In genomic region chr1:46199233-46199749, GRCh38 we compare ENCODE assay signal across 10 cellular contexts. TPM values are rescaled to one million over a fixed set of nuclear protein-coding genes. Genes with fewer than 3 reads are reported as not detected.
DNase-seq lines count a peak whose midpoint lies in the region; TF ChIP-seq lines count a peak whose summit lies in the region.
"Had no signal": no experiment of that assay in that cellular context is flagged by ENCODE, and none has a peak within 500 bp of the region (broad histone marks: within the 10 kb centered on the region; RNA-seq: fewer than 3 reads in every experiment).

No MANE protein-coding gene starts in this region.

- DNase-seq in MV-4-11 (lab: John Stamatoyannopoulos, UW) (peak; percentile 23), choroid plexus epithelial cell (ENCODE audit: low read depth) (no peak), neural crest cell (ENCODE audit: low read depth, low spot score) (no peak), iPS-NIHi11 (ENCODE audit: low spot score) (no peak), SIG-M5 treated with dmso at 0.1 percent for 504 hours (lab: John Stamatoyannopoulos, UW; ENCODE audit: unreplicated experiment) (no peak), SHP77 treated with DMSO at 0.1 percent for 48 hours (lab: John Stamatoyannopoulos, UW) (no peak)
- DNase-seq in activated CD4-positive, alpha-beta T cell treated with anti-CD3 and anti-CD28 coated beads for 4 hours = no peak

- H3K27ac Mint-ChIP-seq in neural crest cell (ENCODE audit: unreplicated experiment) = no peak overlapping the region

- H3K9me2 ChIP-seq in DOHH2 (replicated peaks; ENCODE audit: control insufficient read depth, low read length) = no peaks in the 10 kb centered on the region

- H3K4me1 Mint-ChIP-seq in neural crest cell = peaks cover 47% of the 10 kb centered on the region

- TF ChIP-seq CTCF in DOHH2 (IDR thresholded peaks at IDR 0.05; ENCODE audit: low read depth, low read length, poor library complexity, severe bottlenecking) (no peak), choroid plexus epithelial cell (conservative IDR thresholded peaks at IDR 0.05; ENCODE audit: low read depth, low read length) (no peak), neural crest cell (conservative IDR thresholded peaks at IDR 0.05) (no peak)

- H3K27me3 Mint-ChIP-seq in neural crest cell (ENCODE audit: low read depth) = no peaks in the 10 kb centered on the region

- H3K4me2 ChIP-seq in DOHH2 (ENCODE audit: low read length) = peak overlapping the region; percentile 99

- H3K9me3 ChIP-seq in DOHH2 (ENCODE audit: control insufficient read depth, insufficient read depth, low read length) = no peaks in the 10 kb centered on the region
- H3K9me3 ChIP-seq: neutrophil had no signal

- H3K27ac ChIP-seq in DOHH2 (ENCODE audit: low read depth, low read length) = no peak overlapping the region

- H3K79me2 ChIP-seq in DOHH2 (ENCODE audit: control insufficient read depth, low read length) = peaks cover 5% of the 10 kb centered on the region

- H3K36me3 Mint-ChIP-seq in neural crest cell (ENCODE audit: low read depth) = no peaks in the 10 kb centered on the region

- peaks cover 5% of the 10 kb centered on the region; the same call in 1 of the 2 replicates for H3F3A ChIP-seq in DOHH2 (ENCODE audit: control insufficient read depth, insufficient read depth)

- no peaks in the 10 kb centered on the region for H3K36me3 ChIP-seq in DOHH2 (ENCODE audit: control insufficient read depth, low read length)
- H3K36me3 ChIP-seq: neutrophil had no signal

- H3K9me3 Mint-ChIP-seq in neural crest cell = no peaks in the 10 kb centered on the region

- no peaks in the 10 kb centered on the region for H4K20me1 ChIP-seq in DOHH2 (ENCODE audit: control insufficient read depth, insufficient read depth, low read depth, low read length)

- peak overlapping the region; percentile 96 for H3K4me3 ChIP-seq in DOHH2 (ENCODE audit: low read length)
- H3K4me3 ChIP-seq in choroid plexus epithelial cell (ENCODE audit: low read depth, low read length) = peak overlapping the region; percentile 2

- peaks cover 35% of the 10 kb centered on the region for H3K4me1 ChIP-seq in DOHH2 (ENCODE audit: control insufficient read depth, low read length)

- peaks cover 13% of the 10 kb centered on the region for H3K27me3 ChIP-seq in DOHH2 (ENCODE audit: control insufficient read depth, low read length)
- H3K27me3 ChIP-seq: neutrophil had no signal

- H3K4me3 Mint-ChIP-seq in neural crest cell = peak overlapping the region; percentile 89

RNA-seq across cellular contexts. Expression of gene POMGNT1, which starts 1.1 kb away (rescaled TPM):
- 80.4 and 86.7 TPM in 2 replicates for total RNA-seq in neural crest cell

RNA-seq across cellular contexts. Expression of gene LURAP1, which starts 3.8 kb away (rescaled TPM):
- total RNA-seq in neural crest cell = 6.0 and 6.2 TPM in 2 replicates

RNA-seq across cellular contexts. Expression of gene P3R3URF, which starts 23.0 kb away (rescaled TPM):
- not detected in 2 replicates for total RNA-seq in neural crest cell
- total RNA-seq: esophagus mucosa had no signal

RNA-seq across cellular contexts. Expression of gene TSPAN1, which starts 24.4 kb away (rescaled TPM):
- total RNA-seq in neural crest cell = not detected in 2 replicates

RNA-seq across cellular contexts. Expression of gene RAD54L, which starts 48.3 kb away (rescaled TPM):
- total RNA-seq in neural crest cell = 54.2 and 55.8 TPM in 2 replicates
